ENCODE assay signal across 8 cellular contexts in the genomic region with DNA sequence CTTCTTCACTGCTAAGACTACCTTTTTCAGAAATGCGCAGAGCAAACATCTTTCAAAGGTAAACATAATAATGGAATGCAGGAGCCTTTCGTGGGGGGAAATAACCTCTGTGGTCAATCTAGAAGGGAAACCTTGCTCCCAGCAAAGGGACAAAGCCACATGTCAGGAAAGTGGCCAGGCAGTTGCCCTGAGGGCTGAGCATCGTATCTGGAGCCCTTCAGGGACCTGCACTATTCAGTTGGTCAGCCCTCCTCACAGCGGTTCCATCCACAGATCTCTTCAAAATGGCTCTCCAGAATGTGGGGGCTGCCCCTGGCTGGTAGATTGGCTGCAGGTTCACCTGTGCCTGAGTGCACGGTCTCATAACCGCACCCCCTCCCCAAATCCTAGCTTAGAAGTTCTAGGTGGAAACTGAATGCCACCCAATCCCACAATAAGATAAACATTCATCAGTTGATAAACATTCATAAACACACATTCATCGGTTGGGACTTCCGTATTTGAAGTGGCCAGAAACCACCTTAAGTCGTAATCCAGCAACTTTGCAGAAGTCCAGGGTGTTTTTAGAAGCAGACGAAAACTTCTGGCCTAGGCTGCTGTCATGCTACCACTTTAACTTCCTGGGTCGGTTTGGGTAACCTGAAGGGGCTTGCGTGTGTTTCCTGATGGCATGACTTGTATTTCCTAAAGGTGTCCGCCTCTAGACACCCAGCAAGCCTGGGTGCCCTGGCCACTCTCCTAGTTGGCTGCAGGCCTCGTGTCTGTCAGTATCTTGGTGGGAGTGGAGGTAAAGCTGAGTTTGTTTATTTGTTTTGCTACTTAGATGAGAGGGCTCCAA. TPM values are rescaled to one million over a fixed set of nuclear protein-coding genes. Genes with fewer than 3 reads are reported as not detected.
DNase-seq lines count a peak whose midpoint lies in the region; ATAC-seq, FAIRE-seq and TF ChIP-seq lines count a peak whose summit lies in the region.

No MANE protein-coding gene starts in this region.

- ATAC-seq in T-helper 17 cell (peak; percentile 10), pancreas (peak in 3 of 4 donors; percentile 5 to 7 (median 5)), HG02938 (IDR thresholded peaks at IDR 0.05; ENCODE audit: unreplicated experiment) (no peak)

- H3K27ac Mint-ChIP-seq in T-helper 17 cell, result peak overlapping the region; percentile 100

- FAIRE-seq in pancreas (lab: Jason Lieb, UNC), result no peak

- no peaks in the 10 kb centered on the region for H3K27me3 Mint-ChIP-seq in T-helper 17 cell

- H3K36me3 ChIP-seq in H7 (replicated peaks; ENCODE audit: control insufficient read depth, insufficient read depth, low read length) (no peaks in the 10 kb centered on the region), esophagus squamous epithelium (peaks cover 0 to 20% (median 5%) of the 10 kb centered on the region in 3 donors), pancreas (no peaks in the 10 kb centered on the region)

- peaks cover 26% of the 10 kb centered on the region for H3K27me3 ChIP-seq in H7 (ENCODE audit: control insufficient read depth, insufficient read depth, low read length)
- H3K27me3 ChIP-seq in esophagus squamous epithelium, result no peaks in the 10 kb centered on the region
- no peaks in the 10 kb centered on the region for H3K27me3 ChIP-seq in pancreas

- H3K4me1 ChIP-seq in esophagus squamous epithelium (peaks cover 22 to 68% (median 35%) of the 10 kb centered on the region in 3 donors), pancreas (peaks cover 13 to 52% (median 34%) of the 10 kb centered on the region in 3 donors)

- H3K4me3 Mint-ChIP-seq in T-helper 17 cell, result peak overlapping the region; percentile 95

- no peaks in the 10 kb centered on the region for H3K9me3 ChIP-seq in T-helper 17 cell (ENCODE audit: control insufficient read depth, low read length, poor library complexity, severe bottlenecking)
- no peaks in the 10 kb centered on the region for H3K9me3 ChIP-seq in esophagus squamous epithelium
- H3K9me3 ChIP-seq in pancreas, result no peaks in the 10 kb centered on the region

- DNase-seq in AG10803 (ENCODE audit: low read depth) (no peak), H7 (no peak), T-helper 17 cell (peak in 1 of 3 donors; percentile 31), esophagus squamous epithelium (lab: John Stamatoyannopoulos, UW) (no peak), pancreas (no peak), mesenteric fat pad (ENCODE audit: low spot score) (no peak), T1000 (lab: John Stamatoyannopoulos, UW) (no peak)

- 59 to 61% methylated on average over 12 to 13 of the region's 14 CpGs for WGBS in esophagus squamous epithelium, 2 donors
- 51 to 52% methylated on average over 14 of the region's 14 CpGs for WGBS in pancreas, 2 donors

- H3K36me3 Mint-ChIP-seq in T-helper 17 cell (ENCODE audit: low read depth), result no peaks in the 10 kb centered on the region

- peak overlapping the region; percentile 62 to 85 (median 72) for H3K27ac ChIP-seq in esophagus squamous epithelium
- H3K27ac ChIP-seq in pancreas, result peak overlapping the region; percentile 11 to 87 (median 66)

- TF ChIP-seq POLR2A in esophagus squamous epithelium (IDR thresholded peaks at IDR 0.05), result no peak

- TF ChIP-seq CTCF in AG10803 (conservative IDR thresholded peaks at IDR 0.05; ENCODE audit: low read length), result no peak
- TF ChIP-seq CTCF in esophagus squamous epithelium (IDR thresholded peaks at IDR 0.05), result no peak
- no peak for TF ChIP-seq CTCF in pancreas (IDR thresholded peaks at IDR 0.05)

- intact Hi-C loops in esophagus squamous epithelium (cut with DNase I) (no loop called here), pancreas (cut with DNase I) (no loop called here)

- H3K4me3 ChIP-seq in AG10803 (ENCODE audit: low read length), result peak overlapping the region; percentile 47
- H3K4me3 ChIP-seq in H7 (ENCODE audit: insufficient read depth, low read depth, low read length), result peak overlapping the region; percentile 67
- H3K4me3 ChIP-seq in esophagus squamous epithelium, result peak overlapping the region; percentile 42 to 65 (median 54)
- peak overlapping the region; percentile 32 to 65 (median 42) for H3K4me3 ChIP-seq in pancreas

- H3K4me1 Mint-ChIP-seq in T-helper 17 cell, result peaks cover 63% of the 10 kb centered on the region

RNA-seq across cellular contexts. Expression of a gene that starts 50.5 kb away (rescaled TPM):
- total RNA-seq in H7 (2014; rRNA removed; shearing (Covaris generic)), result 0.24 and 0.70 TPM in 2 replicates
- total RNA-seq in T-helper 17 cell, result 100 to 1,000 TPM; 177 to 188 TPM
- total RNA-seq in esophagus squamous epithelium, result 10 to 100 TPM; 29.2 to 85.3 (median 35.1) TPM
- 10 to 100 TPM in 4 of 6 donors, 1 to 10 TPM in 2; 8.2 to 17.8 (median 12.5) TPM for total RNA-seq in pancreas
- 10 to 100 TPM in 1 of 2 donors, 1 to 10 TPM in 1; 6.7 to 22.3 TPM for polyA plus RNA-seq in pancreas
- total RNA-seq in mesenteric fat pad, result 11.4 TPM

RNA-seq across cellular contexts. Expression of a gene that starts 54.4 kb away (rescaled TPM):
- total RNA-seq in H7 (2014; rRNA removed; shearing (Covaris generic)), result 77.3 and 106 TPM in 2 replicates
- total RNA-seq in T-helper 17 cell (10 to 100 TPM; 43.6 to 45.4 TPM), esophagus squamous epithelium (10 to 100 TPM; 26.8 to 54.4 (median 42.2) TPM), pancreas (10 to 100 TPM; 20.9 to 35.7 (median 27.7) TPM), mesenteric fat pad (37.8 TPM)
- polyA plus RNA-seq in pancreas, result 10 to 100 TPM; 28.8 to 37.9 TPM
